In the genomic region with DNA sequence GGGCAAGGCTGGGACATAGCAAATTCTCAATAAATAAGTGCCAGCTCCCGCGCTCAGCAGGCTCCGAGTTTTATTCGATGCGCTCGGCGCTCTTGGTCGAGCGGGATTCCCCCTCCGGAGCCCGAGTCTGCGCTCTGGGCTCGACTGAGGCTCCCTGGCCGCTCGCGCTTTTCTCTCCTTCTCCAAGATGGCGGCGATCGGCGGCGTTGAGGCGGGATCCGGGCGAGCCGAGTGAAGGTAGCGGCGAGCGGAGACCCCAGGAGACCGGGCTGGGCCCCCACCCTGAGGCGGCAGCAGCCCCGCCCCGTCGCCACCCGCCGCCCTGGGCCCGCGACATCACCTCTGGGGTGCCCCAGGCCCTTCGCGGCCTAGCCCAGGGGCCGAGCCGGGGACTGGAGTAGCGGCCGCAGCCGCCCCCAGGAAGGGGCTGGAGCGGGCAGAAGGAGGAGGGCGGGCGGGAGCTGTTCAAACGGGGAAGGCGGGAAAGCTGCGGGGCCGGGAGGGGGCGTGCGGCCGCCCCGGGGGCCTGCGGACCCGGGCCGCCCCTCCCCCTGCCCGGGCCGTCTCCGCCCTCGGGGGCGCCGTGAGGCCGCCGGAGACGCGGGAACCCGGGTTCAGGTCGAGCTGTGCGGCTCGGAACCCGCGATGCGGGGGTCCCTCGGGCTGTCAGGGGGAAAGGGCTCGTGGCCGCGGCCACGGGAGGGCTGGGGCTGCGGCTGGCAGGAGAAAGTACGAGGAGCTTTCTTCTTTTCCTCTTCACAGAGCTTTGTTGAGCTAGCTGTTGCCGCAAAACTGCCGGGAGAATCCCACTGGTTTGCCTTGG, we compare ENCODE assay signal across 8 cellular contexts. TPM values are rescaled to one million over a fixed set of nuclear protein-coding genes. Genes with fewer than 3 reads are reported as not detected.
DNase-seq lines count a peak whose midpoint lies in the region; ATAC-seq and TF ChIP-seq lines count a peak whose summit lies in the region.

A gene with protein sequence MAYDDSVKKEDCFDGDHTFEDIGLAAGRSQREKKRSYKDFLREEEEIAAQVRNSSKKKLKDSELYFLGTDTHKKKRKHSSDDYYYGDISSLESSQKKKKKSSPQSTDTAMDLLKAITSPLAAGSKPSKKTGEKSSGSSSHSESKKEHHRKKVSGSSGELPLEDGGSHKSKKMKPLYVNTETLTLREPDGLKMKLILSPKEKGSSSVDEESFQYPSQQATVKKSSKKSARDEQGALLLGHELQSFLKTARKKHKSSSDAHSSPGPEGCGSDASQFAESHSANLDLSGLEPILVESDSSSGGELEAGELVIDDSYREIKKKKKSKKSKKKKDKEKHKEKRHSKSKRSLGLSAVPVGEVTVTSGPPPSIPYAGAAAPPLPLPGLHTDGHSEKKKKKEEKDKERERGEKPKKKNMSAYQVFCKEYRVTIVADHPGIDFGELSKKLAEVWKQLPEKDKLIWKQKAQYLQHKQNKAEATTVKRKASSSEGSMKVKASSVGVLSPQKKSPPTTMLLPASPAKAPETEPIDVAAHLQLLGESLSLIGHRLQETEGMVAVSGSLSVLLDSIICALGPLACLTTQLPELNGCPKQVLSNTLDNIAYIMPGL (plus strand): TSS at position 173 of the 823 bp plus-strand sequence. CDS start 4,898 bp downstream, outside the sequence.

- H3K9me3 ChIP-seq in adipocyte (ENCODE audit: control insufficient read depth, low read length) (no peaks in the 10 kb centered on the region), parathyroid adenoma (ENCODE audit: control insufficient read depth, low read length) (no peaks in the 10 kb centered on the region), tibial artery (no peaks in the 10 kb centered on the region)

- H3K9ac ChIP-seq in adipocyte (ENCODE audit: low read length) (peak within 1 kb of the TSS; percentile 93), parathyroid adenoma (no peak within 1 kb of the TSS)

- peak within 1 kb of the TSS; percentile 94 for H3K4me2 ChIP-seq in parathyroid adenoma (ENCODE audit: low read length)

- H3K36me3 ChIP-seq in adipocyte (ENCODE audit: control insufficient read depth, insufficient read depth, low read length, severe bottlenecking), result peaks cover 5% of the 10 kb centered on the region
- no peaks in the 10 kb centered on the region for H3K36me3 ChIP-seq in parathyroid adenoma (ENCODE audit: control insufficient read depth, insufficient read depth, low read length)
- H3K36me3 ChIP-seq in tibial artery, result peaks cover 3 to 6% (median 5%) of the 10 kb centered on the region in 3 donors

- DNase-seq in NCI-H1105 (lab: John Stamatoyannopoulos, UW) (peak; percentile 84), T follicular helper cell (ENCODE audit: low read depth) (peak; percentile 81), adipocyte (ENCODE audit: low read depth) (peak; percentile 98), cardiac septum (ENCODE audit: low spot score) (peak; percentile 95), tibial artery (peak; percentile 83 to 90)

- peak within 1 kb of the TSS; percentile 81 for H3K27ac ChIP-seq in parathyroid adenoma
- peak within 1 kb of the TSS; percentile 98 to 99 for H3K27ac ChIP-seq in tibial artery

- no peaks in the 10 kb centered on the region for H3K27me3 ChIP-seq in adipocyte (replicated peaks; ENCODE audit: control insufficient read depth, insufficient read depth, low read length)
- no peaks in the 10 kb centered on the region for H3K27me3 ChIP-seq in parathyroid adenoma (ENCODE audit: control insufficient read depth, insufficient read depth, low read length)
- H3K27me3 ChIP-seq in tibial artery, result no peaks in the 10 kb centered on the region

- TF ChIP-seq CTCF in GM12873 (IDR thresholded peaks at IDR 0.05; ENCODE audit: insufficient read depth, low read depth, low read length, missing control alignments) (peak; percentile 18), parathyroid adenoma (IDR thresholded peaks at IDR 0.05) (no peak), tibial artery (IDR thresholded peaks at IDR 0.05) (peak in 1 of 2 experiments; percentile 6)

- peak; percentile 84 for ATAC-seq in HG02623 (IDR thresholded peaks at IDR 0.05; ENCODE audit: unreplicated experiment)

- no peaks in the 10 kb centered on the region for H3K79me2 ChIP-seq in parathyroid adenoma

- H2AFZ ChIP-seq in parathyroid adenoma, result peak within 1 kb of the TSS; percentile 95

- H3K4me3 ChIP-seq in adipocyte (ENCODE audit: low read length) (peak within 1 kb of the TSS; percentile 91), parathyroid adenoma (ENCODE audit: low read depth, low read length) (peak within 1 kb of the TSS; percentile 83), tibial artery (peak within 1 kb of the TSS; percentile 93 to 94)

- intact Hi-C loops in cardiac septum (cut with DNase I) (loop anchor here (1.0 kb wide), 1 partner anchor 42 kb away; a partner anchor contains a TSS), tibial artery (cut with DNase I; ENCODE audit: low total_unique reads) (no loop called here)

- H3K4me1 ChIP-seq in adipocyte (ENCODE audit: control insufficient read depth, insufficient read depth, low read length) (peaks cover 21% of the 10 kb centered on the region), parathyroid adenoma (no peaks in the 10 kb centered on the region), tibial artery (peaks cover 0 to 16% (median 13%) of the 10 kb centered on the region in 4 donors)

RNA-seq across cellular contexts. Expression of the gene that starts here (rescaled TPM):
- total RNA-seq in cardiac septum, result 10.7 TPM

Comparison
In these comparisons a context has a peak if more than half of its experiments do, and no peak if none do; other contexts are left out.
1. Peak in every context shown above with its lines: DNase-seq, ATAC-seq, H3K4me3 ChIP-seq and H3K27ac ChIP-seq.